In genomic region chr21:44943005-44943685, GRCh38 we compare ENCODE assay signal across 1 cellular context.
TF ChIP-seq lines count a peak whose summit lies in the region.

No MANE protein-coding gene starts in this region.

TF ChIP-seq in GM12891, 5 proteins besides CTCF, POLR2A, EP300 and RAD21:
- TF ChIP-seq POU2F2 (IDR thresholded peaks at IDR 0.05; ENCODE audit: low read depth, low read length) (no peak), POLR2AphosphoS5 (IDR thresholded peaks at IDR 0.05; ENCODE audit: low read depth, low read length) (no peak), SPI1 (IDR thresholded peaks at IDR 0.05; ENCODE audit: low read depth, low read length) (peak; percentile 73)
TF ChIP-seq in GM12891: peak in this region for 1.
